11 cellular contexts compared by ENCODE assay signal in the genomic region with DNA sequence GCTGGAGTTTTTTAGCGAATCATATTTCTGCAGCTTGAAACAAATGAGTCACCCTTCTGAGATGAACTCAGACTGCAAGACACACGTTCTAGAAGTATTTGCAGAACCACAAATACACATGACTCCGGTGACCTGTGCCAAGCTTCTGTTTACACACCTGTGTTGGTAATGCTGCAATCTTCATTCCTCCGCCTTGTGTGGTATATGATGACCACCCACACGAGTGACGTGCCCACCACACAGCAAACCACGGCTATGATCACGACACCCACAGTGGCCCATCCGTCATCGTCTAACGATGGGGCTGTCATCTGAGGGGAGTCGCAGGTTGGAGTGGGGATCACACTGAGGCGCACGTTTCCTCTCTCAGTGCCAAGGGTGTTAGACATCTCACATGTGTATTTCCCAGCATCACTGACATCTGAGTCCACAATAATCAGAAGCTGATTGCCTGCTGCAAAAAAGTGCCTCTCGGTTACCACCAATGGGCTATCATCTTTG. TPM values are rescaled to one million over a fixed set of nuclear protein-coding genes. Genes with fewer than 3 reads are reported as not detected.
DNase-seq lines count a peak whose midpoint lies in the region; ATAC-seq and TF ChIP-seq lines count a peak whose summit lies in the region.
"Had no signal": no experiment of that assay in that cellular context is flagged by ENCODE, and none has a peak within 500 bp of the region (broad histone marks: within the 10 kb centered on the region; RNA-seq: fewer than 3 reads in every experiment).

No MANE protein-coding gene starts in this region.

- peaks cover 7% of the 10 kb centered on the region for H3K9me3 Mint-ChIP-seq in natural killer cell treated with Interleukin-12 subunit alpha and Interleukin-12 subunit beta and Interleukin-15 and Interleukin-18, amount 100 ng/mL, for 72 hours
- H3K9me3 Mint-ChIP-seq: type B pancreatic cell had no signal

- H3K4me1 Mint-ChIP-seq in natural killer cell treated with Interleukin-12 subunit alpha and Interleukin-12 subunit beta and Interleukin-15 and Interleukin-18, amount 100 ng/mL, for 72 hours (ENCODE audit: low read depth in 2 of 2), result no peaks in the 10 kb centered on the region

- H3K4me3 ChIP-seq in mammary epithelial cell (replicated peaks in 1 of 3; ENCODE audit: insufficient read depth in 1 of 3, low read depth in 2 of 3, low read length in 3 of 3), result no peak overlapping the region

- H3K79me2 ChIP-seq in mammary epithelial cell (ENCODE audit: insufficient read depth, low read length), result peaks cover 14% of the 10 kb centered on the region

- TF ChIP-seq CTCF in mammary epithelial cell (conservative IDR thresholded peaks at IDR 0.05 in 1 of 2, IDR thresholded peaks at IDR 0.05 in 1 of 2; ENCODE audit: extremely low read depth in 1 of 2, insufficient read depth in 1 of 2, low read depth in 1 of 2, low read length in 2 of 2), result no peak

- intact Hi-C loops in mammary epithelial cell (cut with micrococcal nuclease), result loop anchor here (1.0 to 5.0 kb wide), 2 partner anchors 40 to 335 kb away; no protein-coding TSS in a partner anchor

- no peak overlapping the region for H3K27ac ChIP-seq in mammary epithelial cell (ENCODE audit: insufficient read depth, low read depth, low read length)

- H3K27ac Mint-ChIP-seq in natural killer cell treated with Interleukin-12 subunit alpha and Interleukin-12 subunit beta and Interleukin-15 and Interleukin-18, amount 100 ng/mL, for 72 hours, result no peak overlapping the region
- H3K27ac Mint-ChIP-seq: type B pancreatic cell had no signal

- H3K27me3 Mint-ChIP-seq in natural killer cell treated with Interleukin-12 subunit alpha and Interleukin-12 subunit beta and Interleukin-15 and Interleukin-18, amount 100 ng/mL, for 72 hours, result no peaks in the 10 kb centered on the region
- H3K27me3 Mint-ChIP-seq: type B pancreatic cell had no signal

- H3K36me3 Mint-ChIP-seq in natural killer cell treated with Interleukin-12 subunit alpha and Interleukin-12 subunit beta and Interleukin-15 and Interleukin-18, amount 100 ng/mL, for 72 hours, result no peaks in the 10 kb centered on the region

- no peak overlapping the region for H2AFZ ChIP-seq in mammary epithelial cell (ENCODE audit: low read depth, low read length)

- dilution Hi-C loops in mammary epithelial cell (cut with HindIII; ENCODE audit: low sequenced_read_pairs), result no loop called here

- H3K4me2 ChIP-seq in mammary epithelial cell (ENCODE audit: insufficient read depth, low read depth, low read length), result no peak overlapping the region

- CTCF ChIA-PET in mammary epithelial cell (lab: Charles Lee; ENCODE audit: low non-redundant PET), result interaction anchor here (0.9 kb wide), 1 partner anchor 274 kb away, joined by 4 read pairs; no protein-coding TSS in a partner anchor

- no peak overlapping the region for H3K9ac ChIP-seq in mammary epithelial cell (ENCODE audit: insufficient read depth, low read length)

- no peaks in the 10 kb centered on the region for H3K27me3 ChIP-seq in mammary epithelial cell (ENCODE audit: insufficient read depth, low read length)

- H4K20me1 ChIP-seq in mammary epithelial cell (ENCODE audit: insufficient read depth, low read length), result no peaks in the 10 kb centered on the region

- WGBS in mammary epithelial cell (ENCODE audit: low coverage, missing lambda C conversion rate), result 15% methylated on average over 15 of the region's 15 CpGs

- in situ Hi-C loops in mammary epithelial cell (cut with MboI; ENCODE audit: low sequenced_read_pairs in 2 of 2), result no loop called here

- H3K4me3 Mint-ChIP-seq in natural killer cell treated with Interleukin-12 subunit alpha and Interleukin-12 subunit beta and Interleukin-15 and Interleukin-18, amount 100 ng/mL, for 72 hours, result no peak overlapping the region
- H3K4me3 Mint-ChIP-seq: type B pancreatic cell had no signal

- no peaks in the 10 kb centered on the region for H3K9me3 ChIP-seq in mammary epithelial cell (replicated peaks; ENCODE audit: insufficient read depth, low read length)

- peak; percentile 59 for DNase-seq in DMS79 (lab: John Stamatoyannopoulos, UW)
- DNase-seq in NCI-H2029 treated with DMSO at 0.1 percent for 48 hours (lab: John Stamatoyannopoulos, UW), result peak; percentile 90
- DNase-seq in mammary epithelial cell, result peak; percentile 97
- DNase-seq in myocyte (ENCODE audit: low read depth), result peak; percentile 97
- no peak for DNase-seq in natural killer cell treated with Interleukin-12 subunit alpha and Interleukin-12 subunit beta and Interleukin-15 and Interleukin-18, amount 100 ng/mL, for 72 hours (ENCODE audit: low spot score)
- no peak for DNase-seq in pons (ENCODE audit: low spot score)
- DNase-seq in C1 segment of cervical spinal cord (lab: John Stamatoyannopoulos, UW), result no peak
- DNase-seq in 8988T, result no peak
- DNase-seq: KG1, T-helper 2 cell had no signal

- peaks cover 67% of the 10 kb centered on the region for H3K36me3 ChIP-seq in mammary epithelial cell (ENCODE audit: insufficient read depth, low read length)

- no peak for ATAC-seq in natural killer cell treated with Interleukin-12 subunit alpha and Interleukin-12 subunit beta and Interleukin-15 and Interleukin-18, amount 100 ng/mL, for 72 hours

- peaks cover 10% of the 10 kb centered on the region for H3K4me1 ChIP-seq in mammary epithelial cell (ENCODE audit: insufficient read depth, low read length)

- BruUV-seq in mammary epithelial cell (replicated peaks; lab: Mats Ljungman, UMichigan), result no TSS peak

RNA-seq across cellular contexts. Expression of a gene that starts 43.0 kb away (rescaled TPM):
- total RNA-seq in mammary epithelial cell (100 to 1,000 TPM in 1 of 2 donors, 10 to 100 TPM in 1; 45.5 to 115 TPM), myocyte (14.4 and 19.1 TPM in 2 replicates)
- 28.7 TPM for polyA plus RNA-seq in mammary epithelial cell
- polyA minus RNA-seq in mammary epithelial cell, result 35.3 TPM
- polyA plus RNA-seq in myocyte (2012), result 8.5 TPM
- not detected for total RNA-seq in natural killer cell treated with Interleukin-12 subunit alpha and Interleukin-12 subunit beta and Interleukin-15 and Interleukin-18, amount 100 ng/mL, for 72 hours

Comparison
In these comparisons a context has a peak if more than half of its experiments do, and no peak if none do; other contexts are left out.
1. DNase-seq: peak in DMS79 (single experiment), NCI-H2029 treated with DMSO at 0.1 percent for 48 hours (single experiment), mammary epithelial cell (single experiment) and myocyte (single experiment); none in natural killer cell treated with Interleukin-12 subunit alpha and Interleukin-12 subunit beta and Interleukin-15 and Interleukin-18, amount 100 ng/mL, for 72 hours (single experiment), pons (single experiment), C1 segment of cervical spinal cord (0 of 14) and 8988T (single experiment).
2. RNA of a gene that starts 43.0 kb away (total RNA-seq): 45.5 to 115 TPM in mammary epithelial cell and 14.4 to 19.1 TPM in myocyte; not detected in natural killer cell treated with Interleukin-12 subunit alpha and Interleukin-12 subunit beta and Interleukin-15 and Interleukin-18, amount 100 ng/mL, for 72 hours; every median in the first group is over 10 times any median in the second.